3 cellular contexts compared by ENCODE assay signal in genomic region chr7:55618913-55619312, GRCh38.
A peak's percentile ranks its signal among the peaks of the same experiment; 100 is the strongest.
TF ChIP-seq lines count a peak whose summit lies in the region.

No MANE protein-coding gene starts in this region.

TF ChIP-seq in A549, 52 proteins besides CTCF, POLR2A, EP300 and RAD21:
- TF ChIP-seq MAZ (IDR thresholded peaks at IDR 0.05; ENCODE audit: borderline replicate concordance, low read depth, low read length) (no peak), JUNB (IDR thresholded peaks at IDR 0.05) (no peak), FOSL2 (IDR thresholded peaks at IDR 0.05) (no peak), FOSL2 (CRISPR knock-in tag; IDR thresholded peaks at IDR 0.05) (no peak), ZFP36 (IDR thresholded peaks at IDR 0.05; ENCODE audit: borderline replicate concordance, partially characterized antibody) (peak; percentile 64), CHD4 (IDR thresholded peaks at IDR 0.05; ENCODE audit: borderline replicate concordance) (no peak), HMGXB4 (CRISPR knock-in tag; IDR thresholded peaks at IDR 0.05; ENCODE audit: borderline replicate concordance) (no peak), HES2 (IDR thresholded peaks at IDR 0.05) (no peak), CBX8 (IDR thresholded peaks at IDR 0.05) (no peak)

TF ChIP-seq in HEK293, 187 proteins besides CTCF, POLR2A, EP300 and RAD21 (continued from another document):
- no peak for TF ChIP-seq ZNF555 (tag by site-specific recombination; conservative IDR thresholded peaks at IDR 0.05)

TF ChIP-seq in K562, 482 proteins besides CTCF, POLR2A, EP300 and RAD21 (continued from another document):
- TF ChIP-seq ZNF212 (CRISPR knock-in tag; IDR thresholded peaks at IDR 0.05) (no peak), TBP (optimal IDR thresholded peaks at IDR 0.05; ENCODE audit: low read depth, low read length) (no peak), ZFP36 (IDR thresholded peaks at IDR 0.05; ENCODE audit: low read depth, low read length, partially characterized antibody) (peak; percentile 21), CCAR2 (IDR thresholded peaks at IDR 0.05; ENCODE audit: low read depth, low read length) (no peak), PTTG1 (tag; IDR thresholded peaks at IDR 0.05; ENCODE audit: low read depth) (no peak), ATF1 (CRISPR knock-in tag; IDR thresholded peaks at IDR 0.05) (no peak), ATF1 (tag; IDR thresholded peaks at IDR 0.05) (no peak), ZNF511 (CRISPR knock-in tag; IDR thresholded peaks at IDR 0.05) (no peak)
